Comparison of ENCODE assay signal across 1 cellular context in the genomic region with DNA sequence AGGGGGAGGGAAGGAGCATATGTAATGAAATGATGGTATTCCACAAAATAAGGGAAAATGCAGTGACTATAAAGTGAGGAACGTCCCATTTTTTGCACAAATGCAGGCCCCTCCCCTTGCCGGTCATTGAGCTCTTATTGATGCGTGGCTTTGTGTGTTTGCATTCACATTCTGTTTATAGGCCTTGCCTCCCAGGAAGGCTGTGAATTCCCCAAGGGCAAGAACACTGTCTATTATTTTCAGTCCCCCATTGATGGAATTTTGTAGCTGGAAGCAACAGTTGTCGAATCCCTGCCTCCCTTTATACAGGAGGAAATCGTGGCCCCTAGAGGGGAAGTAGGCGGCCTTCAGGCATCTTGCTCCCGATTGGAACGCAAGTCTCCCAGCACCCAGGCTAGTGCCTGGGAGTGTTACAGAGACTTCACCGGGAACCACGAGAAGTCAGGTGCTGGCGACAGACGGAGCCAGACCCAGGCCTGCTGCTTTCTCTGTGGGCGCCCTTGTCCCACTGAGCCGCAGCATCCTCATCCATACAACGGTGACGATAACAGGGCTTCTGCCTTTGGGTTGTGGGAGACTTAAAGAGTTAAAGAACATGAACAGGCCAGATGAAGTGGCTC.
TF ChIP-seq lines count a peak whose summit lies in the region.

No MANE protein-coding gene starts in this region.

TF ChIP-seq in WTC11, 78 proteins besides CTCF, POLR2A, EP300 and RAD21 (continued from another document):
- TF ChIP-seq, protein P1, sequence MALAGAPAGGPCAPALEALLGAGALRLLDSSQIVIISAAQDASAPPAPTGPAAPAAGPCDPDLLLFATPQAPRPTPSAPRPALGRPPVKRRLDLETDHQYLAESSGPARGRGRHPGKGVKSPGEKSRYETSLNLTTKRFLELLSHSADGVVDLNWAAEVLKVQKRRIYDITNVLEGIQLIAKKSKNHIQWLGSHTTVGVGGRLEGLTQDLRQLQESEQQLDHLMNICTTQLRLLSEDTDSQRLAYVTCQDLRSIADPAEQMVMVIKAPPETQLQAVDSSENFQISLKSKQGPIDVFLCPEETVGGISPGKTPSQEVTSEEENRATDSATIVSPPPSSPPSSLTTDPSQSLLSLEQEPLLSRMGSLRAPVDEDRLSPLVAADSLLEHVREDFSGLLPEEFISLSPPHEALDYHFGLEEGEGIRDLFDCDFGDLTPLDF (CRISPR knock-in tag; IDR thresholded peaks at IDR 0.05), result no peak
- no peak for TF ChIP-seq RORB (CRISPR knock-in tag; IDR thresholded peaks at IDR 0.05)
- TF ChIP-seq, protein P2, sequence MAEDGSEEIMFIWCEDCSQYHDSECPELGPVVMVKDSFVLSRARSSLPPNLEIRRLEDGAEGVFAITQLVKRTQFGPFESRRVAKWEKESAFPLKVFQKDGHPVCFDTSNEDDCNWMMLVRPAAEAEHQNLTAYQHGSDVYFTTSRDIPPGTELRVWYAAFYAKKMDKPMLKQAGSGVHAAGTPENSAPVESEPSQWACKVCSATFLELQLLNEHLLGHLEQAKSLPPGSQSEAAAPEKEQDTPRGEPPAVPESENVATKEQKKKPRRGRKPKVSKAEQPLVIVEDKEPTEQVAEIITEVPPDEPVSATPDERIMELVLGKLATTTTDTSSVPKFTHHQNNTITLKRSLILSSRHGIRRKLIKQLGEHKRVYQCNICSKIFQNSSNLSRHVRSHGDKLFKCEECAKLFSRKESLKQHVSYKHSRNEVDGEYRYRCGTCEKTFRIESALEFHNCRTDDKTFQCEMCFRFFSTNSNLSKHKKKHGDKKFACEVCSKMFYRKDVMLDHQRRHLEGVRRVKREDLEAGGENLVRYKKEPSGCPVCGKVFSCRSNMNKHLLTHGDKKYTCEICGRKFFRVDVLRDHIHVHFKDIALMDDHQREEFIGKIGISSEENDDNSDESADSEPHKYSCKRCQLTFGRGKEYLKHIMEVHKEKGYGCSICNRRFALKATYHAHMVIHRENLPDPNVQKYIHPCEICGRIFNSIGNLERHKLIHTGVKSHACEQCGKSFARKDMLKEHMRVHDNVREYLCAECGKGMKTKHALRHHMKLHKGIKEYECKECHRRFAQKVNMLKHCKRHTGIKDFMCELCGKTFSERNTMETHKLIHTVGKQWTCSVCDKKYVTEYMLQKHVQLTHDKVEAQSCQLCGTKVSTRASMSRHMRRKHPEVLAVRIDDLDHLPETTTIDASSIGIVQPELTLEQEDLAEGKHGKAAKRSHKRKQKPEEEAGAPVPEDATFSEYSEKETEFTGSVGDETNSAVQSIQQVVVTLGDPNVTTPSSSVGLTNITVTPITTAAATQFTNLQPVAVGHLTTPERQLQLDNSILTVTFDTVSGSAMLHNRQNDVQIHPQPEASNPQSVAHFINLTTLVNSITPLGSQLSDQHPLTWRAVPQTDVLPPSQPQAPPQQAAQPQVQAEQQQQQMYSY (CRISPR knock-in tag; IDR thresholded peaks at IDR 0.05), result no peak
- TF ChIP-seq, protein P3, sequence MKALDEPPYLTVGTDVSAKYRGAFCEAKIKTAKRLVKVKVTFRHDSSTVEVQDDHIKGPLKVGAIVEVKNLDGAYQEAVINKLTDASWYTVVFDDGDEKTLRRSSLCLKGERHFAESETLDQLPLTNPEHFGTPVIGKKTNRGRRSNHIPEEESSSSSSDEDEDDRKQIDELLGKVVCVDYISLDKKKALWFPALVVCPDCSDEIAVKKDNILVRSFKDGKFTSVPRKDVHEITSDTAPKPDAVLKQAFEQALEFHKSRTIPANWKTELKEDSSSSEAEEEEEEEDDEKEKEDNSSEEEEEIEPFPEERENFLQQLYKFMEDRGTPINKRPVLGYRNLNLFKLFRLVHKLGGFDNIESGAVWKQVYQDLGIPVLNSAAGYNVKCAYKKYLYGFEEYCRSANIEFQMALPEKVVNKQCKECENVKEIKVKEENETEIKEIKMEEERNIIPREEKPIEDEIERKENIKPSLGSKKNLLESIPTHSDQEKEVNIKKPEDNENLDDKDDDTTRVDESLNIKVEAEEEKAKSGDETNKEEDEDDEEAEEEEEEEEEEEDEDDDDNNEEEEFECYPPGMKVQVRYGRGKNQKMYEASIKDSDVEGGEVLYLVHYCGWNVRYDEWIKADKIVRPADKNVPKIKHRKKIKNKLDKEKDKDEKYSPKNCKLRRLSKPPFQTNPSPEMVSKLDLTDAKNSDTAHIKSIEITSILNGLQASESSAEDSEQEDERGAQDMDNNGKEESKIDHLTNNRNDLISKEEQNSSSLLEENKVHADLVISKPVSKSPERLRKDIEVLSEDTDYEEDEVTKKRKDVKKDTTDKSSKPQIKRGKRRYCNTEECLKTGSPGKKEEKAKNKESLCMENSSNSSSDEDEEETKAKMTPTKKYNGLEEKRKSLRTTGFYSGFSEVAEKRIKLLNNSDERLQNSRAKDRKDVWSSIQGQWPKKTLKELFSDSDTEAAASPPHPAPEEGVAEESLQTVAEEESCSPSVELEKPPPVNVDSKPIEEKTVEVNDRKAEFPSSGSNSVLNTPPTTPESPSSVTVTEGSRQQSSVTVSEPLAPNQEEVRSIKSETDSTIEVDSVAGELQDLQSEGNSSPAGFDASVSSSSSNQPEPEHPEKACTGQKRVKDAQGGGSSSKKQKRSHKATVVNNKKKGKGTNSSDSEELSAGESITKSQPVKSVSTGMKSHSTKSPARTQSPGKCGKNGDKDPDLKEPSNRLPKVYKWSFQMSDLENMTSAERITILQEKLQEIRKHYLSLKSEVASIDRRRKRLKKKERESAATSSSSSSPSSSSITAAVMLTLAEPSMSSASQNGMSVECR (CRISPR knock-in tag; IDR thresholded peaks at IDR 0.05; ENCODE audit: borderline replicate concordance), result no peak
- TF ChIP-seq, protein P4, sequence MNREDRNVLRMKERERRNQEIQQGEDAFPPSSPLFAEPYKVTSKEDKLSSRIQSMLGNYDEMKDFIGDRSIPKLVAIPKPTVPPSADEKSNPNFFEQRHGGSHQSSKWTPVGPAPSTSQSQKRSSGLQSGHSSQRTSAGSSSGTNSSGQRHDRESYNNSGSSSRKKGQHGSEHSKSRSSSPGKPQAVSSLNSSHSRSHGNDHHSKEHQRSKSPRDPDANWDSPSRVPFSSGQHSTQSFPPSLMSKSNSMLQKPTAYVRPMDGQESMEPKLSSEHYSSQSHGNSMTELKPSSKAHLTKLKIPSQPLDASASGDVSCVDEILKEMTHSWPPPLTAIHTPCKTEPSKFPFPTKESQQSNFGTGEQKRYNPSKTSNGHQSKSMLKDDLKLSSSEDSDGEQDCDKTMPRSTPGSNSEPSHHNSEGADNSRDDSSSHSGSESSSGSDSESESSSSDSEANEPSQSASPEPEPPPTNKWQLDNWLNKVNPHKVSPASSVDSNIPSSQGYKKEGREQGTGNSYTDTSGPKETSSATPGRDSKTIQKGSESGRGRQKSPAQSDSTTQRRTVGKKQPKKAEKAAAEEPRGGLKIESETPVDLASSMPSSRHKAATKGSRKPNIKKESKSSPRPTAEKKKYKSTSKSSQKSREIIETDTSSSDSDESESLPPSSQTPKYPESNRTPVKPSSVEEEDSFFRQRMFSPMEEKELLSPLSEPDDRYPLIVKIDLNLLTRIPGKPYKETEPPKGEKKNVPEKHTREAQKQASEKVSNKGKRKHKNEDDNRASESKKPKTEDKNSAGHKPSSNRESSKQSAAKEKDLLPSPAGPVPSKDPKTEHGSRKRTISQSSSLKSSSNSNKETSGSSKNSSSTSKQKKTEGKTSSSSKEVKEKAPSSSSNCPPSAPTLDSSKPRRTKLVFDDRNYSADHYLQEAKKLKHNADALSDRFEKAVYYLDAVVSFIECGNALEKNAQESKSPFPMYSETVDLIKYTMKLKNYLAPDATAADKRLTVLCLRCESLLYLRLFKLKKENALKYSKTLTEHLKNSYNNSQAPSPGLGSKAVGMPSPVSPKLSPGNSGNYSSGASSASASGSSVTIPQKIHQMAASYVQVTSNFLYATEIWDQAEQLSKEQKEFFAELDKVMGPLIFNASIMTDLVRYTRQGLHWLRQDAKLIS (CRISPR knock-in tag; IDR thresholded peaks at IDR 0.05; ENCODE audit: borderline replicate concordance), result no peak
- no peak for TF ChIP-seq ZNF138 (CRISPR knock-in tag; conservative IDR thresholded peaks at IDR 0.05)
- TF ChIP-seq ZNF416 (CRISPR knock-in tag; IDR thresholded peaks at IDR 0.05), result no peak
- TF ChIP-seq, protein P5, sequence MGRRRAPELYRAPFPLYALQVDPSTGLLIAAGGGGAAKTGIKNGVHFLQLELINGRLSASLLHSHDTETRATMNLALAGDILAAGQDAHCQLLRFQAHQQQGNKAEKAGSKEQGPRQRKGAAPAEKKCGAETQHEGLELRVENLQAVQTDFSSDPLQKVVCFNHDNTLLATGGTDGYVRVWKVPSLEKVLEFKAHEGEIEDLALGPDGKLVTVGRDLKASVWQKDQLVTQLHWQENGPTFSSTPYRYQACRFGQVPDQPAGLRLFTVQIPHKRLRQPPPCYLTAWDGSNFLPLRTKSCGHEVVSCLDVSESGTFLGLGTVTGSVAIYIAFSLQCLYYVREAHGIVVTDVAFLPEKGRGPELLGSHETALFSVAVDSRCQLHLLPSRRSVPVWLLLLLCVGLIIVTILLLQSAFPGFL (CRISPR knock-in tag; IDR thresholded peaks at IDR 0.05; ENCODE audit: borderline replicate concordance), result no peak
- no peak for TF ChIP-seq KAT7 (CRISPR knock-in tag; IDR thresholded peaks at IDR 0.05; ENCODE audit: borderline replicate concordance)
- TF ChIP-seq ETV6 (CRISPR knock-in tag; IDR thresholded peaks at IDR 0.05), result no peak
- TF ChIP-seq ZNF232 (CRISPR knock-in tag; IDR thresholded peaks at IDR 0.05), result no peak
- no peak for TF ChIP-seq GABPB1 (CRISPR knock-in tag; IDR thresholded peaks at IDR 0.05)
- TF ChIP-seq, protein P6, sequence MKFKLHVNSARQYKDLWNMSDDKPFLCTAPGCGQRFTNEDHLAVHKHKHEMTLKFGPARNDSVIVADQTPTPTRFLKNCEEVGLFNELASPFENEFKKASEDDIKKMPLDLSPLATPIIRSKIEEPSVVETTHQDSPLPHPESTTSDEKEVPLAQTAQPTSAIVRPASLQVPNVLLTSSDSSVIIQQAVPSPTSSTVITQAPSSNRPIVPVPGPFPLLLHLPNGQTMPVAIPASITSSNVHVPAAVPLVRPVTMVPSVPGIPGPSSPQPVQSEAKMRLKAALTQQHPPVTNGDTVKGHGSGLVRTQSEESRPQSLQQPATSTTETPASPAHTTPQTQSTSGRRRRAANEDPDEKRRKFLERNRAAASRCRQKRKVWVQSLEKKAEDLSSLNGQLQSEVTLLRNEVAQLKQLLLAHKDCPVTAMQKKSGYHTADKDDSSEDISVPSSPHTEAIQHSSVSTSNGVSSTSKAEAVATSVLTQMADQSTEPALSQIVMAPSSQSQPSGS (CRISPR knock-in tag; IDR thresholded peaks at IDR 0.05; ENCODE audit: borderline replicate concordance, low read depth), result no peak
